ENCODE assay signal across 2 cellular contexts in genomic region chr6:10390495-10391298, GRCh38.
TF ChIP-seq lines count a peak whose summit lies in the region.

No MANE protein-coding gene starts in this region.

TF ChIP-seq in GM23338, 12 proteins besides CTCF, POLR2A, EP300 and RAD21 (continued from another document):
- no peak for TF ChIP-seq ZNF462 (CRISPR knock-in tag; IDR thresholded peaks at IDR 0.05)
- no peak for TF ChIP-seq NANOG (IDR thresholded peaks at IDR 0.05; ENCODE audit: borderline replicate concordance)
- no peak for TF ChIP-seq POLR2AphosphoS5 (IDR thresholded peaks at IDR 0.05; ENCODE audit: low read depth)
- TF ChIP-seq ZNF114 (CRISPR knock-in tag; IDR thresholded peaks at IDR 0.05), result no peak
- peak; percentile 69 for TF ChIP-seq EZH2phosphoT487 (IDR thresholded peaks at IDR 0.05; ENCODE audit: unreplicated experiment)
- TF ChIP-seq JUNB (IDR thresholded peaks at IDR 0.05; ENCODE audit: unreplicated experiment), result no peak
- TF ChIP-seq REST (IDR thresholded peaks at IDR 0.05; ENCODE audit: unreplicated experiment), result no peak
- TF ChIP-seq STAT1 (IDR thresholded peaks at IDR 0.05; ENCODE audit: unreplicated experiment), result no peak
- no peak for TF ChIP-seq ETS1 (IDR thresholded peaks at IDR 0.05)
- peak; percentile 87 for TF ChIP-seq EZH2 (IDR thresholded peaks at IDR 0.05; ENCODE audit: low read depth, unreplicated experiment)
TF ChIP-seq in GM23338: peak in this region for 2.

TF ChIP-seq in WTC11, 78 proteins besides CTCF, POLR2A, EP300 and RAD21 (continued from another document):
- no peak for TF ChIP-seq FOXP4 (CRISPR knock-in tag; IDR thresholded peaks at IDR 0.05)
- TF ChIP-seq ZNF281 (CRISPR knock-in tag; IDR thresholded peaks at IDR 0.05), result no peak
- TF ChIP-seq GABPB1 (CRISPR knock-in tag; IDR thresholded peaks at IDR 0.05), result no peak
- no peak for TF ChIP-seq ARID4B (CRISPR knock-in tag; IDR thresholded peaks at IDR 0.05; ENCODE audit: borderline replicate concordance)
- no peak for TF ChIP-seq ERG (CRISPR knock-in tag; IDR thresholded peaks at IDR 0.05)
- no peak for TF ChIP-seq NFE2L1 (CRISPR knock-in tag; IDR thresholded peaks at IDR 0.05)
- TF ChIP-seq ZNF423 (CRISPR knock-in tag; IDR thresholded peaks at IDR 0.05), result no peak
